In the genomic region with DNA sequence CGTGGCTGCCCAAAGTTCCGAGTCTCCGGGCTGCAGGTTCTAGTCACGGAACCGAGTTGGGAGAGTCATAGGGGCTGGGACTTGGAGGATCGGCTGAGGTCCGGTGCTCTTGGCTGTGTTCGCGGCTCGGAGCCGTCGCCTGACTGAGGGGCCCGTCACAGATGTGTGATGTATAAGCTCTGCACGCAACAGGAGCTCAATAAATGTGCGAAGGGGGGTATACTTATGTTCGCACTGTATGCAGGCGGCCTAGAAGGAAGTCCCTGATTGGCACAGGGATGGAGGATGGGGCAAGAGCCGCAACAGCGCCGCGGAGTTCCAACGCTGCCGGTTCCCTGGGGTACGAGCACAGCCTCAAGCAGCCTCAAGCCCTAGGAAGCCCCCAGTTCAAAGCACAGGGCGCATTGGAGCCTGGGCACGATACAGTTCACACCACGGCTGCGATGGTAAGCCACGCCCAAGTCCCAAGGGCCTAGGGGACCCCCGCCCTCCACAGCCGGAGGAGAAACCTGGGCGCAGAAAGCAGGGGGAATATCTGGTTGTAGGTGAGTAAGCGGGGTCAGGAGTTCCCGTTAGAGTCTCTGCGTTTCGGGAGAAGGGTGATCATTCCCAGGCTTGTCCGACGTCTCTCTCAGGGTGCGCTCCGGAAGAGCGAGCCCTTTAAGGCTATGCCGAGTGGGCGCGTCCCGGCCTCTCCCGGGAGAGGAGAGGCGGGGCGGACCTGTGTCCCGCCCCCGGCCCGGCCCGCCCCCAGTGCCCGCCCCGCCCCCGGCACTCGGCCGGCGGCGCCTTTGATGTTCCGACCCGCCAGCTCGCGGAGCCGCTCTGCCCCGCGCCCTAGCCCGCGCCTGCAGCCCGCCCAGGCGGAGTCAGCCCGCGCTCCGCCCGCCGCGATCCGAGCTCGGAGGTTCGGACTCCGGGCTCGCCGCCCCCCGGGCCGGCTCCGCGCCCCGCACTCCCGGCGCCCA, we compare ENCODE assay signal across 8 cellular contexts. TPM values are rescaled to one million over a fixed set of nuclear protein-coding genes. Genes with fewer than 3 reads are reported as not detected.
DNase-seq lines count a peak whose midpoint lies in the region; ATAC-seq and TF ChIP-seq lines count a peak whose summit lies in the region.

Gene TCF7 (plus strand): TSS at position 774 of the 968 bp plus-strand sequence. CDS start 226 bp downstream, outside the sequence.

- BruUV-seq in IMR-90 (replicated peaks; lab: Mats Ljungman, UMichigan) = no TSS peak

- peak within 1 kb of the TSS; percentile 52 for H3K4ac ChIP-seq in IMR-90 (ENCODE audit: low read depth, low read length)
- H3K4ac ChIP-seq in neuronal stem cell (ENCODE audit: low read length) = no peak within 1 kb of the TSS

- H3K9me3 ChIP-seq in IMR-90 (ENCODE audit: control insufficient read depth, insufficient read depth, low read length) = no peaks in the 10 kb centered on the region
- no peaks in the 10 kb centered on the region for H3K9me3 ChIP-seq in SJSA1 (replicated peaks)
- no peaks in the 10 kb centered on the region for H3K9me3 ChIP-seq in neuronal stem cell (replicated peaks in 1 of 2; ENCODE audit: control insufficient read depth in 2 of 2, insufficient read depth in 1 of 2, low read depth in 1 of 2, low read length in 2 of 2)
- no peaks in the 10 kb centered on the region for H3K9me3 ChIP-seq in transverse colon

- TF ChIP-seq CTCF in IMR-90 (conservative IDR thresholded peaks at IDR 0.05; ENCODE audit: low read depth, low read length) (no peak), transverse colon (IDR thresholded peaks at IDR 0.05) (no peak)

- dilution Hi-C loops in IMR-90 (cut with HindIII; ENCODE audit: low sequenced_read_pairs, unreplicated experiment) = no loop called here

- peak within 1 kb of the TSS; percentile 50 for H3K4me3 ChIP-seq in IMR-90 (ENCODE audit: insufficient read depth, low read depth, low read length)
- peak within 1 kb of the TSS; percentile 68 for H3K4me3 ChIP-seq in SJSA1
- peak within 1 kb of the TSS; percentile 53 to 85 for H3K4me3 ChIP-seq in neuronal stem cell (ENCODE audit: low read length in 2 of 2)
- H3K4me3 ChIP-seq in transverse colon = peak within 1 kb of the TSS; percentile 41 to 72 (median 53)

- H2BK15ac ChIP-seq in IMR-90 (ENCODE audit: low read depth, low read length) (peak within 1 kb of the TSS; percentile 21; the same call in 1 of the 3 replicates), neuronal stem cell (ENCODE audit: low read length) (peak within 1 kb of the TSS; percentile 30)

- H2BK120ac ChIP-seq in IMR-90 (ENCODE audit: low read depth, low read length) (no peak within 1 kb of the TSS), neuronal stem cell (ENCODE audit: low read depth, low read length) (no peak within 1 kb of the TSS)

- H4K5ac ChIP-seq in IMR-90 (ENCODE audit: low read depth, low read length) = no peak within 1 kb of the TSS

- H3K9ac ChIP-seq in IMR-90 (ENCODE audit: low read depth, low read length) = peak within 1 kb of the TSS; percentile 26
- H3K9ac ChIP-seq in neuronal stem cell (ENCODE audit: low read depth, low read length, poor library complexity) = peak within 1 kb of the TSS; percentile 65

- no peaks in the 10 kb centered on the region for H3K4me1 ChIP-seq in IMR-90 (ENCODE audit: control insufficient read depth, insufficient read depth, low read length)
- H3K4me1 ChIP-seq in SJSA1 (replicated peaks) = peaks cover 48% of the 10 kb centered on the region
- peaks cover 14 to 15% of the 10 kb centered on the region in 2 donors for H3K4me1 ChIP-seq in neuronal stem cell (ENCODE audit: control insufficient read depth in 2 of 2, insufficient read depth in 1 of 2, low read depth in 1 of 2, low read length in 2 of 2)
- peaks cover 6 to 21% (median 14%) of the 10 kb centered on the region in 4 donors for H3K4me1 ChIP-seq in transverse colon

- no peak within 1 kb of the TSS for H3K56ac ChIP-seq in IMR-90 (ENCODE audit: extremely low read depth, insufficient read depth, low read length)

- peaks cover 7% of the 10 kb centered on the region; the same call in 1 of the 2 replicates for H3K27me3 ChIP-seq in IMR-90 (ENCODE audit: control insufficient read depth, insufficient read depth, low read length)
- no peaks in the 10 kb centered on the region for H3K27me3 ChIP-seq in SJSA1 (replicated peaks)
- peaks cover 6 to 38% (median 36%) of the 10 kb centered on the region in 3 experiments for H3K27me3 ChIP-seq in neuronal stem cell (ENCODE audit: control insufficient read depth in 3 of 3, insufficient read depth in 3 of 3, low read depth in 1 of 3, low read length in 3 of 3)
- H3K27me3 ChIP-seq in transverse colon = peaks cover 27% of the 10 kb centered on the region

- in situ Hi-C loops in IMR-90 (cut with MboI; ENCODE audit: low sequenced_read_pairs) = no loop called here
- in situ Hi-C loops in transverse colon (cut with MboI; ENCODE audit: low pct_ligation_motif_present in 1 of 4, low pct_unique_long_range_greater_than_20kb in 1 of 4, low sequenced_read_pairs in 3 of 4) = no loop called here

- intact Hi-C loops in IMR-90 (cut with micrococcal nuclease) (no loop called here), transverse colon (cut with DNase I; ENCODE audit: low total_unique reads) (loop anchor here (10.0 kb wide), 1 partner anchor 1329 kb away; no protein-coding TSS in a partner anchor)
- intact Hi-C loops in activated naive CD4-positive, alpha-beta T cell treated with anti-CD3 and anti-CD28 coated beads for 36 hours (cut with micrococcal nuclease) = loop anchor here (1.0 to 10.0 kb wide), 7 partner anchors 18 to 1689 kb away; partner anchors contain the start of genes JADE2 and PPP2CA

- H2BK12ac ChIP-seq in neuronal stem cell (ENCODE audit: low read length) = peak within 1 kb of the TSS; percentile 22

- H3K18ac ChIP-seq in IMR-90 (ENCODE audit: low read depth, low read length) = no peak within 1 kb of the TSS
- peak within 1 kb of the TSS; percentile 93 for H3K18ac ChIP-seq in neuronal stem cell (ENCODE audit: low read length)

- H2AK5ac ChIP-seq in IMR-90 (ENCODE audit: low read depth, low read length) = no peak within 1 kb of the TSS
- peak within 1 kb of the TSS; percentile 48 for H2AK5ac ChIP-seq in neuronal stem cell (ENCODE audit: low read depth, low read length)

- POLR2A ChIA-PET in IMR-90 (lab: Charles Lee; ENCODE audit: unreplicated experiment) = interaction anchor here (0.7 kb wide), 1 partner anchor 1604 kb away, joined by 3 read pairs; no protein-coding TSS in a partner anchor

- H2AK9ac ChIP-seq in IMR-90 (replicated peaks; ENCODE audit: low read depth, low read length, poor library complexity) = peak within 1 kb of the TSS; percentile 57

- H4K8ac ChIP-seq in IMR-90 (ENCODE audit: low read depth in 2 of 2, low read length in 2 of 2) (peak within 1 kb of the TSS in 1 of 2 experiments; percentile 73; a peak in 2 of 4 replicates), neuronal stem cell (ENCODE audit: low read depth, low read length) (no peak within 1 kb of the TSS)

- peak; percentile 82 for DNase-seq in EH (ENCODE audit: low read depth)
- DNase-seq in IMR-90 = peak; percentile 71
- DNase-seq in SJSA1 (ENCODE audit: low read depth in 1 of 2, low spot score in 2 of 2) = peak; percentile 85 to 86
- peak; percentile 81 for DNase-seq in activated naive CD4-positive, alpha-beta T cell treated with anti-CD3 and anti-CD28 coated beads for 36 hours
- DNase-seq in globus pallidus (ENCODE audit: low spot score) = peak; percentile 61
- DNase-seq in neuronal stem cell (ENCODE audit: low spot score) = peak; percentile 81
- peak; percentile 86 for DNase-seq in transverse colon

- 11% methylated on average over 55 of the region's 89 CpGs; no CpG with 5 or more reads in 1 of the 2 experiments for WGBS in IMR-90 (ENCODE audit: extremely low coverage in 2 of 2, insufficient read length in 1 of 2), 2 experiments
- whole genome bisulfite sequencing in neuronal stem cell (ENCODE audit: extremely low coverage in 2 of 2, insufficient read length in 2 of 2, insufficient replicate concordance in 1 of 2), 2 donors = no CpG with 5 or more reads among the region's 89 CpGs
- WGBS in transverse colon (ENCODE audit: low coverage in 1 of 2), 2 donors = 0 to 4% methylated on average over 5 to 33 of the region's 89 CpGs

- peak; percentile 69 for ATAC-seq in GM21619 (IDR thresholded peaks at IDR 0.05; ENCODE audit: unreplicated experiment)
- ATAC-seq in IMR-90 (ENCODE audit: low read depth) = peak; percentile 99

- H3K14ac ChIP-seq in IMR-90 (replicated peaks; ENCODE audit: low read depth, low read length) (0 out of 2 replicates have a peak within 1 kb of the TSS, but pooled peaks have one; percentile 27), neuronal stem cell (ENCODE audit: low read length) (peak within 1 kb of the TSS; percentile 22)

- H2BK5ac ChIP-seq in IMR-90 (ENCODE audit: low read depth, low read length, poor library complexity, severe bottlenecking) (no peak within 1 kb of the TSS), neuronal stem cell (ENCODE audit: low read length) (no peak within 1 kb of the TSS)

- TF ChIP-seq POLR2A in IMR-90 (IDR thresholded peaks at IDR 0.05; ENCODE audit: low read depth, low read length) (no peak), transverse colon (IDR thresholded peaks at IDR 0.05) (peak; percentile 34)

- H2BK20ac ChIP-seq in IMR-90 (ENCODE audit: low read depth, low read length) = 0 out of 2 replicates have a peak within 1 kb of the TSS, but pooled peaks have one; percentile 41

- H3K23ac ChIP-seq in IMR-90 (ENCODE audit: low read depth, low read length) = 0 out of 2 replicates have a peak within 1 kb of the TSS, but pooled peaks have one; percentile 23
- peak within 1 kb of the TSS; percentile 67 for H3K23ac ChIP-seq in neuronal stem cell (ENCODE audit: low read depth, low read length, poor library complexity)

- peaks cover 3% of the 10 kb centered on the region; the same call in 1 of the 2 replicates for H4K20me1 ChIP-seq in IMR-90 (ENCODE audit: insufficient read depth, low read length)

- TF ChIP-seq EP300 in transverse colon (IDR thresholded peaks at IDR 0.05; ENCODE audit: low read depth) = no peak

- H3K4me3 Mint-ChIP-seq in activated naive CD4-positive, alpha-beta T cell treated with anti-CD3 and anti-CD28 coated beads for 36 hours = peak within 1 kb of the TSS; percentile 81

- no peaks in the 10 kb centered on the region for H3K79me1 ChIP-seq in IMR-90 (ENCODE audit: low read depth in 1 of 2, low read length in 2 of 2)
- H3K79me1 ChIP-seq in neuronal stem cell (ENCODE audit: low read depth, low read length) = no peaks in the 10 kb centered on the region

- peaks cover 64% of the 10 kb centered on the region for H3K4me1 Mint-ChIP-seq in activated naive CD4-positive, alpha-beta T cell treated with anti-CD3 and anti-CD28 coated beads for 36 hours (ENCODE audit: low read depth)

- no peak for TF ChIP-seq RAD21 in IMR-90 (IDR thresholded peaks at IDR 0.05; ENCODE audit: low read length)

- peak within 1 kb of the TSS; percentile 91 for H3K27ac Mint-ChIP-seq in activated naive CD4-positive, alpha-beta T cell treated with anti-CD3 and anti-CD28 coated beads for 36 hours

- no peaks in the 10 kb centered on the region for H3K27me3 Mint-ChIP-seq in activated naive CD4-positive, alpha-beta T cell treated with anti-CD3 and anti-CD28 coated beads for 36 hours (ENCODE audit: low read depth)

- H3K36me3 ChIP-seq in IMR-90 (ENCODE audit: control insufficient read depth, insufficient read depth, low read length) (no peaks in the 10 kb centered on the region), SJSA1 (peaks cover 40% of the 10 kb centered on the region), neuronal stem cell (replicated peaks in 1 of 2; ENCODE audit: control insufficient read depth in 2 of 2, insufficient read depth in 2 of 2, low read length in 2 of 2) (no peaks in the 10 kb centered on the region), transverse colon (no peaks in the 10 kb centered on the region)

- CTCF ChIA-PET in IMR-90 (lab: Yijun Ruan, JAX) = interaction anchor here (0.9 kb wide), 1 partner anchor 75 kb away, joined by 3 read pairs; no protein-coding TSS in a partner anchor
- CTCF ChIA-PET in activated naive CD4-positive, alpha-beta T cell treated with anti-CD3 and anti-CD28 coated beads for 36 hours (lab: Charles Lee) = interaction anchor here (0.8 to 22.6 kb wide), 5 partner anchors 10 to 73 kb away, joined by 3 to 437 read pairs (median 34); no protein-coding TSS in a partner anchor

- H3K36me3 Mint-ChIP-seq in activated naive CD4-positive, alpha-beta T cell treated with anti-CD3 and anti-CD28 coated beads for 36 hours (ENCODE audit: low read depth) = peaks cover 37% of the 10 kb centered on the region

- H3K27ac ChIP-seq in IMR-90 (ENCODE audit: insufficient read depth, low read length) = no peak within 1 kb of the TSS; the same call in 1 of the 2 replicates
- H3K27ac ChIP-seq in SJSA1 = peak within 1 kb of the TSS; percentile 23
- no peak within 1 kb of the TSS for H3K27ac ChIP-seq in neuronal stem cell (replicated peaks; ENCODE audit: low read length)
- peak within 1 kb of the TSS; percentile 46 to 57 (median 53) for H3K27ac ChIP-seq in transverse colon

- H3K9me1 ChIP-seq in IMR-90 (ENCODE audit: insufficient read depth, low read length) = no peaks in the 10 kb centered on the region

- H3K4me2 ChIP-seq in IMR-90 (ENCODE audit: low read depth, low read length) (peak within 1 kb of the TSS; percentile 84), neuronal stem cell (ENCODE audit: insufficient read depth, low read length, poor library complexity, severe bottlenecking) (peak within 1 kb of the TSS; percentile 97)

- H3K9me3 Mint-ChIP-seq in activated naive CD4-positive, alpha-beta T cell treated with anti-CD3 and anti-CD28 coated beads for 36 hours = no peaks in the 10 kb centered on the region

- H4K91ac ChIP-seq in IMR-90 (ENCODE audit: insufficient read depth, low read depth, low read length) (no peak within 1 kb of the TSS; the same call in 1 of the 2 replicates), neuronal stem cell (ENCODE audit: low read depth, low read length, poor library complexity) (no peak within 1 kb of the TSS)

- peak within 1 kb of the TSS; percentile 94 for H2AFZ ChIP-seq in IMR-90 (replicated peaks; ENCODE audit: low read length, poor library complexity)
- peak within 1 kb of the TSS; percentile 94 for H2AFZ ChIP-seq in neuronal stem cell (ENCODE audit: low read length)

RNA-seq across cellular contexts. Expression of gene TCF7, which starts in this region (rescaled TPM):
- total RNA-seq in IMR-90 (2012; rRNA removed) (0.83 and 1.3 TPM in 2 replicates), transverse colon (1 to 10 TPM in 3 of 4 donors, under 1 TPM in 1; 0.60 to 7.1 (median 3.1) TPM)
- polyA plus RNA-seq in IMR-90 (2012; rRNA removed) = 3.4 and 3.8 TPM in 2 replicates
- polyA plus RNA-seq in IMR-90 (2012; cell fraction: cytosol; rRNA removed) = 2.4 and 3.0 TPM in 2 replicates
- 4.0 and 4.2 TPM in 2 replicates for polyA plus RNA-seq in IMR-90 (2012; cell fraction: nucleus; rRNA removed; ENCODE audit: low replicate concordance)
- 17.8 and 33.5 TPM in 2 replicates for total RNA-seq in SJSA1 (2014; rRNA removed; shearing (Covaris generic))
- 10 to 100 TPM; 87.9 to 92.3 TPM for total RNA-seq in activated naive CD4-positive, alpha-beta T cell treated with anti-CD3 and anti-CD28 coated beads for 36 hours
- 4.1 TPM for polyA plus RNA-seq in neuronal stem cell (2013, experiment 1 of 2)
- 4.2 TPM for polyA plus RNA-seq in neuronal stem cell (2013, experiment 2 of 2)

Comparison
In these comparisons a context has a peak if more than half of its experiments do, and no peak if none do; other contexts are left out.
1. H3K27ac ChIP-seq: peak in SJSA1 (single experiment) and transverse colon (4 of 4); none in IMR-90 (single experiment) and neuronal stem cell (single experiment).
2. Peak in every context shown above with its lines, with median percentiles within 50 percentile points of each other: DNase-seq and H3K4me3 ChIP-seq.